ENCODE assay signal across 1 cellular context in the genomic region with DNA sequence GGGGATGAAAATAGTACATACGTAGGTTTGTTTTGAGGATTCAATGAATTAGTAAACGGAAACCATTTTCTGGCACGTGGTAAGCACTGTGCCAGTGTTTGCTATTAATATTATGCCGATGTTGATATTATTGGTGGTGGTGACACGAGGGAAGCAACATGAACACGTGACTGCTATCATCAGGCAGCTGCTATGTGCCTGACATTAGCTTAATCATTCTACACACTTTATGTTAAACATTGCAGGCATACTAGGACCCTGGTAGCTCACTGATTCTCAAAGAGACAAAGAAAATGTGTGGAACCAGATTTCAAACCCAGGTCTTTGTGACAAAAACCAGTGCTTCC.
TF ChIP-seq lines count a peak whose summit lies in the region.

No MANE protein-coding gene starts in this region.

TF ChIP-seq in IMR-90, 13 proteins besides CTCF, POLR2A, EP300 and RAD21:
- TF ChIP-seq NFE2L2 (IDR thresholded peaks at IDR 0.05; ENCODE audit: low read depth, low read length) (no peak), BHLHE40 (IDR thresholded peaks at IDR 0.05; ENCODE audit: low read depth, low read length) (peak; percentile 63)
- TF ChIP-seq, protein P1, sequence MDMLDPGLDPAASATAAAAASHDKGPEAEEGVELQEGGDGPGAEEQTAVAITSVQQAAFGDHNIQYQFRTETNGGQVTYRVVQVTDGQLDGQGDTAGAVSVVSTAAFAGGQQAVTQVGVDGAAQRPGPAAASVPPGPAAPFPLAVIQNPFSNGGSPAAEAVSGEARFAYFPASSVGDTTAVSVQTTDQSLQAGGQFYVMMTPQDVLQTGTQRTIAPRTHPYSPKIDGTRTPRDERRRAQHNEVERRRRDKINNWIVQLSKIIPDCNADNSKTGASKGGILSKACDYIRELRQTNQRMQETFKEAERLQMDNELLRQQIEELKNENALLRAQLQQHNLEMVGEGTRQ (IDR thresholded peaks at IDR 0.05; ENCODE audit: low read depth, low read length) = peak; percentile 82
